ENCODE assay signal across 10 cellular contexts in genomic region chrX:122246937-122247336, GRCh38.
"Had no signal": no experiment of that assay in that cellular context is flagged by ENCODE, and none has a peak within 500 bp of the region (broad histone marks: within the 10 kb centered on the region; RNA-seq: fewer than 3 reads in every experiment).

No MANE protein-coding gene starts in this region.

- DNase-seq: GM23248, GOT3, H7, H9, HCEC 1CT, HFFc6 had no signal

- H3K9me3 Mint-ChIP-seq: GM23338, H9, HFFc6 had no signal

- H3K27ac ChIP-seq: GM23248 had no signal

- H3K4me1 ChIP-seq: HAP-1 had no signal

- H3K4me2 ChIP-seq: GM23338 had no signal

- H3K4me3 ChIP-seq: GM23248, GM23338, HAP-1 had no signal

- H3K4me3 Mint-ChIP-seq: GM23338, H9, HFFc6 had no signal

- H3K9me3 ChIP-seq: HAP-1 had no signal

- H2AFZ ChIP-seq: GM23248, GM23338 had no signal

- H3K27ac Mint-ChIP-seq: GM23338, HFFc6 had no signal

- H3K9ac ChIP-seq: GM23248 had no signal

- FAIRE-seq: H54 had no signal

- H3K36me3 ChIP-seq: HAP-1 had no signal

- ATAC-seq: HCT116 had no signal
